In the genomic region with DNA sequence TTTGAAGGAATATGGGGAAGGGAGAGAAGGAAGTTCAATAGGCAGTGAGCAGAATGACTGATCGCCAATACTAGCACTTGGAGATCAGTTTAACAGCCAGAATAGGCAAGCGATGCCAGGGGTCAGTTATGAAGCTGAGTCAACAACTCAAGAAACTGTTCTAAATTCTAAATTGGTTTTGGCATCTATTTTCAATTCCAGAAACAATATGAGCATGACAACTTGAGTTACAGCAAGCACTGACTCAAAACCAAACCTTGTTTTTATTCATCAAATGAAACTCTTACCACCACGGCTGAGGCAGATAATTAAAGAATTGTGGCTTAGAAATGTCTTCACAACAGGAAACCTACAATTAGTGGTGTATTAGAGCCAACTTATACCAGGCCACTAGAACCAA, we compare ENCODE assay signal across 8 cellular contexts.
DNase-seq lines count a peak whose midpoint lies in the region; ATAC-seq and TF ChIP-seq lines count a peak whose summit lies in the region.

No MANE protein-coding gene starts in this region.

- H3K9me3 ChIP-seq in fibroblast of lung (ENCODE audit: control insufficient read depth, insufficient read depth, low read depth, low read length): no peaks in the 10 kb centered on the region
- no peaks in the 10 kb centered on the region for H3K9me3 ChIP-seq in Peyer's patch

- TF ChIP-seq POLR2A in GM18505 (IDR thresholded peaks at IDR 0.05; ENCODE audit: borderline replicate concordance, extremely low read depth, insufficient read depth, insufficient read length) (no peak), Peyer's patch (IDR thresholded peaks at IDR 0.05) (no peak)

- H2AFZ ChIP-seq in fibroblast of lung (ENCODE audit: low read length): no peak overlapping the region

- H3K79me2 ChIP-seq in fibroblast of lung (ENCODE audit: control insufficient read depth, insufficient read depth, low read length): no peaks in the 10 kb centered on the region

- peak overlapping the region; percentile 25 for H3K4me2 ChIP-seq in fibroblast of lung (ENCODE audit: extremely low read depth, insufficient read depth, low read length)

- H3K9ac ChIP-seq in fibroblast of lung (ENCODE audit: insufficient read depth, low read length): no peak overlapping the region

- H3K27ac ChIP-seq in fibroblast of lung (ENCODE audit: insufficient read depth, low read length) (peak overlapping the region; percentile 51), Peyer's patch (peak overlapping the region in 2 of 4 donors; percentile 0 to 14)

- H3K36me3 ChIP-seq in fibroblast of lung (ENCODE audit: control insufficient read depth, insufficient read depth, low read length) (no peaks in the 10 kb centered on the region), Peyer's patch (no peaks in the 10 kb centered on the region)

- peak; percentile 82 for ATAC-seq in GM18505 (IDR thresholded peaks at IDR 0.05; ENCODE audit: unreplicated experiment)
- ATAC-seq in GM21619 (IDR thresholded peaks at IDR 0.05; ENCODE audit: unreplicated experiment): peak; percentile 82

- peaks cover 7% of the 10 kb centered on the region for H3K4me1 ChIP-seq in fibroblast of lung (ENCODE audit: control insufficient read depth, extremely low read depth, insufficient read depth, low read length)
- H3K4me1 ChIP-seq in Peyer's patch: peaks cover 0 to 5% (median 0%) of the 10 kb centered on the region in 4 donors

- TF ChIP-seq CTCF in fibroblast of lung (conservative IDR thresholded peaks at IDR 0.05 in 1 of 2, IDR thresholded peaks at IDR 0.05 in 1 of 2; ENCODE audit: low read depth in 1 of 2, low read length in 2 of 2) (no peak), Peyer's patch (IDR thresholded peaks at IDR 0.05) (no peak)

- no peaks in the 10 kb centered on the region for H3K27me3 ChIP-seq in fibroblast of lung (ENCODE audit: control insufficient read depth, insufficient read depth, low read length)
- no peaks in the 10 kb centered on the region for H3K27me3 ChIP-seq in Peyer's patch

- DNase-seq in MV-4-11 (lab: John Stamatoyannopoulos, UW): peak; percentile 6
- DNase-seq in fibroblast of lung (ENCODE audit: low read depth in 2 of 2): peak; percentile 20 to 84
- no peak for DNase-seq in putamen (ENCODE audit: low spot score)
- DNase-seq in Peyer's patch: no peak
- no peak for DNase-seq in NCI-H1694 (lab: John Stamatoyannopoulos, UW)
- no peak for DNase-seq in germinal center (ENCODE audit: low spot score)

- H3K4me3 ChIP-seq in fibroblast of lung (replicated peaks in 1 of 4; ENCODE audit: control extremely low read depth in 1 of 4, insufficient read depth in 1 of 4, low read depth in 3 of 4, low read length in 4 of 4) (no peak overlapping the region), Peyer's patch (no peak overlapping the region)

- H4K20me1 ChIP-seq in fibroblast of lung (ENCODE audit: control insufficient read depth, extremely low read depth, insufficient read depth, low read length): no peaks in the 10 kb centered on the region

Comparison
In these comparisons a context has a peak if more than half of its experiments do, and no peak if none do; other contexts are left out.
1. DNase-seq: peak in MV-4-11 (single experiment) and fibroblast of lung (2 of 2); none in putamen (single experiment), Peyer's patch (0 of 3), NCI-H1694 (single experiment) and germinal center (single experiment).